In genomic region chr15:22893881-22894280, GRCh38 we compare ENCODE assay signal across 8 cellular contexts.
"Had no signal": no experiment of that assay in that cellular context is flagged by ENCODE, and none has a peak within 500 bp of the region (broad histone marks: within the 10 kb centered on the region; RNA-seq: fewer than 3 reads in every experiment).

No MANE protein-coding gene starts in this region.

- H2AFZ ChIP-seq: GM23248 had no signal

- DNase-seq: GM23248, H7, HFFc6, IMR-90, KBM-7 had no signal

- H3K9me3 Mint-ChIP-seq: HFFc6 had no signal

- H3K4me3 ChIP-seq: GM23248, HAP-1 had no signal

- H3K4me1 ChIP-seq: HAP-1 had no signal

- H3K9me3 ChIP-seq: HAP-1 had no signal

- H3K27ac Mint-ChIP-seq: HFFc6 had no signal

- H3K27ac ChIP-seq: GM23248, KMS-11 had no signal

- H3K9ac ChIP-seq: GM23248, KMS-11 had no signal

- H3K4me3 Mint-ChIP-seq: HFFc6 had no signal

- ATAC-seq: HCT116 had no signal

- H3K4me2 ChIP-seq: KMS-11 had no signal
